Comparison of ENCODE assay signal across 22 cellular contexts in the genomic region with DNA sequence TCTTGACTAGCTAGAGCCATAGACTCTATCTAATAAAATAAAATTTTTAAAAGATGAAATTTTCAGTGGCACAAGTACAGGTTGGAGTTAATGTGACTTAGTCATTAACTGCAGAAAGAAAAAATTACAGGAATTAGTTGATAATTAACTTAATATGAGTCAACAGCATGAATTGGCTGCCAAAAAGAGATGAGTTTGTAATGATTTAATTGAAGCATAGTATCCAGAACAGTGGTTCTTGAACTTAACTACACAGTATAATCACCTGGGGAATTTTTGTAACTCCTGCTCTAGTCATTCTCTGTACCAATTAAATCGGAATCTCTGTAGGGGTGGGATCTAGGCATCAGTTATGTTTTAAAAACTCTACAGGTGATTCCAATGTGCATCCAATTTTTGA. TPM values are rescaled to one million over a fixed set of nuclear protein-coding genes. Genes with fewer than 3 reads are reported as not detected.
DNase-seq lines count a peak whose midpoint lies in the region; ATAC-seq, FAIRE-seq and TF ChIP-seq lines count a peak whose summit lies in the region.
"Had no signal": no experiment of that assay in that cellular context is flagged by ENCODE, and none has a peak within 500 bp of the region (broad histone marks: within the 10 kb centered on the region; RNA-seq: fewer than 3 reads in every experiment).

No MANE protein-coding gene starts in this region.

- H3K4me3 ChIP-seq in epithelial cell of proximal tubule (ENCODE audit: low read depth, low read length) (no peak overlapping the region), left lung (no peak overlapping the region)

- peaks cover 0 to 11% of the 10 kb centered on the region in 2 donors for H3K9me3 ChIP-seq in left lung

- no peaks in the 10 kb centered on the region for H3K4me1 ChIP-seq in left lung

- intact Hi-C loops in left lung (cut with DNase I): no loop called here

- TF ChIP-seq CTCF in 22Rv1 (IDR thresholded peaks at IDR 0.05) (no peak), epithelial cell of proximal tubule (conservative IDR thresholded peaks at IDR 0.05; ENCODE audit: low read depth, low read length) (no peak), left lung (IDR thresholded peaks at IDR 0.05) (no peak)

- no peaks in the 10 kb centered on the region for H3K27me3 ChIP-seq in left lung

- DNase-seq in HT-29 (ENCODE audit: low spot score): peak; percentile 31
- peak; percentile 75 for DNase-seq in epithelial cell of proximal tubule (ENCODE audit: low read depth)
- no peak for DNase-seq in left lung
- no peak for DNase-seq in activated T-cell treated with anti-CD3 and anti-CD28 coated beads, Interleukin-2, amount 50 U/mL, for 48 hours
- no peak for DNase-seq in NCI-H146 treated with DMSO at 0.1 percent for 48 hours (lab: John Stamatoyannopoulos, UW; ENCODE audit: unreplicated experiment)
- no peak for DNase-seq in pons (ENCODE audit: low spot score)
- DNase-seq in frontal cortex (ENCODE audit: low spot score in 2 of 2): no peak
- DNase-seq: CD8-positive, alpha-beta memory T cell; DMS79 treated with DMSO at 0.1 percent for 48 hours; H9; HFFc6; KBM-7; NCI-H1092 treated with DMSO at 0.1 percent for 48 hours; NCI-H1694; NCI-H2107; NCI-H446 treated with DMSO at 0.1 percent for 48 hours; NCI-H526 treated with DMSO at 0.1 percent for 48 hours; PC-3; RPMI8226; SHP77 had no signal

- FAIRE-seq in frontal cortex (lab: Jason Lieb, UNC): no peak

- no peaks in the 10 kb centered on the region for H3K36me3 ChIP-seq in left lung

- peak; percentile 65 for ATAC-seq in left lung
- ATAC-seq: PC-3 had no signal

- H3K27ac ChIP-seq in 22Rv1 (peak overlapping the region; percentile 27; the same call in 1 of the 2 replicates), left lung (no peak overlapping the region)
- H3K27ac ChIP-seq: C4-2B had no signal

RNA-seq across cellular contexts. Expression of a gene that starts 46.3 kb away (rescaled TPM):
- total RNA-seq in HT-29 (2014; rRNA removed; shearing (Covaris generic)): 36.0 and 48.8 TPM in 2 replicates
- 53.2 and 86.2 TPM in 2 replicates for total RNA-seq in epithelial cell of proximal tubule
- total RNA-seq in left lung: 100 to 1,000 TPM; 106 to 114 TPM
- 40.4 TPM for total RNA-seq in frontal cortex

Comparison
In these comparisons a context has a peak if more than half of its experiments do, and no peak if none do; other contexts are left out.
1. DNase-seq: peak in HT-29 (single experiment) and epithelial cell of proximal tubule (single experiment); none in left lung (0 of 2), activated T-cell treated with anti-CD3 and anti-CD28 coated beads, Interleukin-2, amount 50 U/mL, for 48 hours (0 of 2), NCI-H146 treated with DMSO at 0.1 percent for 48 hours (single experiment), pons (single experiment) and frontal cortex (0 of 2).